21 cellular contexts compared by ENCODE assay signal in the genomic region with DNA sequence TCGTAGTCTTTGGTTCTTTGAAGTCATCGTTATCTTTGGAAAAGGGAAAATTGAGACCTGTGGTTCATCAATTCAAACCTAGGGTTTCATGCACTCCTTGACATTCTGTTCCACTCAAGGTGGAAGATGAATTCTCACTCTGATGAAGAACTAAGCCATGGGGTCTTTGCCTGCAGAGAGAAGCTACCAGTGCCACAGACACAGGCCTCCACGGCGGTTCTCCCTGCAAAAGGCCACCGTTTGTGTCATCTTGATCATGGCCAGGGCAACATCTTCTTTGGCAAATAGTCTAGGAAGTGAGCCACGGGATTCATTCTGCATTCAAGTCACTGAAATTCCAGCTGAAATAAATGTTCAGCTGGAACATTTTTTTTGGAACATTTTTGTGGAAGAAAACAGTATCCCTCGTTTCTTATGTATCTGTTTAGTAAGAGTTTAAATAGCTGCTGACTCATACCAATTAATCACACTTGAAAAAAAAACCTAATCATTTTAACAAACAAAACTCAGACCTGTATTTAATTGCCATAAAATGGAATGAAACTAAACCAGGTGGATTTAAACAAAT.
"Had no signal": no experiment of that assay in that cellular context is flagged by ENCODE, and none has a peak within 500 bp of the region (broad histone marks: within the 10 kb centered on the region; RNA-seq: fewer than 3 reads in every experiment).

No MANE protein-coding gene starts in this region.

- ATAC-seq: body of pancreas; right lobe of liver; stimulated activated naive CD8-positive, alpha-beta T cell treated with anti-CD3 and anti-CD28 coated beads, Interleukin-15, Interleukin-2, amounts not matched to agents 100 U/mL and 50 U/mL, for 24 hours had no signal

- H3K9me3 ChIP-seq: body of pancreas, colonic mucosa, ovary, right lobe of liver, thoracic aorta, uterus had no signal

- H3K4me1 ChIP-seq: colonic mucosa, right lobe of liver, uterus had no signal

- H3K36me3 ChIP-seq: cardiac muscle cell, colonic mucosa, left ventricle myocardium inferior, ovary, right lobe of liver, thoracic aorta, uterus had no signal

- H3K4me3 ChIP-seq: body of pancreas, cardiac muscle cell, colonic mucosa, left ventricle myocardium inferior, lung, ovary, right lobe of liver, skin epidermis, thoracic aorta, uterus had no signal

- DNase-seq: activated CD4-positive, alpha-beta T cell treated with anti-CD3 and anti-CD28 coated beads for 4 hours; activated CD4-positive, alpha-beta T cell treated with anti-CD3 and anti-CD28 coated beads, Interleukin-2, amount 50 U/mL, for 4 hours; activated CD4-positive, CD25-positive, alpha-beta regulatory T cell; activated effector memory CD4-positive, alpha-beta T cell treated with Interleukin-2 at 50 U/mL for 16 hours; activated naive CD4-positive, alpha-beta T cell treated with Interleukin-2 at 50 U/mL for 16 hours; aorta; body of pancreas; cerebellar nuclear complex; colonic mucosa; effector CD8-positive, alpha-beta T cell; left ventricle myocardium inferior; ovary; right lobe of liver; stimulated activated CD4-positive, alpha-beta T cell treated with anti-CD3 and anti-CD28 coated beads, Interleukin-12 subunit alpha, Interleukin-12 subunit beta, amount 100 ng/mL, for 4 hours; stimulated activated CD4-positive, alpha-beta T cell treated with anti-CD3 and anti-CD28 coated beads, Interleukin-4, amount 100 ng/mL, for 1 hour; stimulated activated naive CD8-positive, alpha-beta T cell treated with anti-CD3 and anti-CD28 coated beads, Interleukin-15, Interleukin-2, amounts not matched to agents 100 U/mL and 50 U/mL, for 24 hours; uterus had no signal

- H3K27me3 ChIP-seq: body of pancreas, cardiac muscle cell, colonic mucosa, ovary, right lobe of liver, uterus had no signal

- H3K27ac ChIP-seq: body of pancreas, cardiac muscle cell, colonic mucosa, left ventricle myocardium inferior, ovary, right lobe of liver, thoracic aorta, uterus had no signal
